18 cellular contexts compared by ENCODE assay signal in the genomic region with DNA sequence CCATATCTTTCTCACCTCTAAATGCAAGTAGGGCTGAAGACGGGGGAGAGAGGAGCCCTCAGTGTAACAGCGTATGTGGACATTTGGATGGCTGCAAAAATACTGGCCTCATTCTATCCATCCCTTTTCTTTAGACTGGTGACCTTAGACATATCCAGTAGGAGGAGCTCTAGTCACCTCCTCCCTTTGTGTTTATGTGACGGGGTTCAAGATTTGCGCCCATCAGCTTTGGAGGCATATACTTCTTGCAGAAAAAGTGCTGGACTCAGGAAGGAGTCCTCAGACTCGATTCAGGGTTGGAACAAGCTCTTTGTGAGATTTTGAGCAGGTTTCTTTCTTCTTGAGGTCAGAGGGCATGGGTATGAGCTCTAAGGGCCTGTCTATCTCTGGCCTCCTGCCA.
DNase-seq lines count a peak whose midpoint lies in the region; ATAC-seq and TF ChIP-seq lines count a peak whose summit lies in the region.
"Had no signal": no experiment of that assay in that cellular context is flagged by ENCODE, and none has a peak within 500 bp of the region (broad histone marks: within the 10 kb centered on the region; RNA-seq: fewer than 3 reads in every experiment).

No MANE protein-coding gene starts in this region.

- no peaks in the 10 kb centered on the region for H3K36me3 ChIP-seq in cardiac muscle cell
- peaks cover 7% of the 10 kb centered on the region; the same call in 1 of the 2 replicates for H3K36me3 ChIP-seq in Karpas-422 (ENCODE audit: insufficient read depth, low read length)
- H3K36me3 ChIP-seq: left ventricle myocardium inferior, uterus had no signal

- H3K4me1 Mint-ChIP-seq in WTC11, result 0 out of 2 replicates have a peak, but pooled peaks cover 5% of the 10 kb centered on the region

- peaks cover 50% of the 10 kb centered on the region for H3K79me2 ChIP-seq in Karpas-422 (ENCODE audit: low read length)

- H3K27ac Mint-ChIP-seq in WTC11, result no peak overlapping the region
- no peak overlapping the region for H3K27ac Mint-ChIP-seq in activated naive CD4-positive, alpha-beta T cell treated with anti-CD3 and anti-CD28 coated beads, Interleukin-2, amount 50 U/mL, for 72 hours
- H3K27ac Mint-ChIP-seq: T-cell had no signal

- no peak overlapping the region for H2AFZ ChIP-seq in Karpas-422 (ENCODE audit: low read length)

- H3K9me3 ChIP-seq in cardiac muscle cell (ENCODE audit: low read depth), result no peaks in the 10 kb centered on the region
- no peaks in the 10 kb centered on the region for H3K9me3 ChIP-seq in Karpas-422 (ENCODE audit: low read length)
- H3K9me3 ChIP-seq: left ventricle myocardium inferior, uterus had no signal

- DNase-seq in cardiac muscle cell (ENCODE audit: low read depth in 1 of 2, low spot score in 1 of 2) (no peak), Right ventricle myocardium superior (no peak), Karpas-422 (peak; percentile 68), WTC11 (ENCODE audit: low spot score) (no peak), NCI-H1436 treated with DMSO at 0.1 percent for 48 hours (lab: John Stamatoyannopoulos, UW) (no peak)
- DNase-seq in activated naive CD4-positive, alpha-beta T cell treated with anti-CD3 and anti-CD28 coated beads, Interleukin-2, amount 50 U/mL, for 72 hours (ENCODE audit: low spot score in 2 of 2), result no peak
- DNase-seq: activated CD8-positive, alpha-beta memory T cell treated with anti-CD3 and anti-CD28 coated beads for 24 hours; foreskin fibroblast; left ventricle myocardium inferior; NCI-H1930; NCI-H524 treated with DMSO at 0.1 percent for 48 hours; occipital lobe; T-cell; uterus had no signal

- peak overlapping the region; percentile 71 for H3K9ac ChIP-seq in Karpas-422 (ENCODE audit: low read length)

- H3K4me3 ChIP-seq in cardiac muscle cell, result no peak overlapping the region
- peak overlapping the region; percentile 49 for H3K4me3 ChIP-seq in Karpas-422 (ENCODE audit: low read length)
- H3K4me3 ChIP-seq: left ventricle myocardium inferior, uterus had no signal

- no peaks in the 10 kb centered on the region for H3K36me3 Mint-ChIP-seq in WTC11
- peaks cover 0 to 7% of the 10 kb centered on the region in 2 donors for H3K36me3 Mint-ChIP-seq in activated naive CD4-positive, alpha-beta T cell treated with anti-CD3 and anti-CD28 coated beads, Interleukin-2, amount 50 U/mL, for 72 hours
- H3K36me3 Mint-ChIP-seq: T-cell had no signal

- TF ChIP-seq CTCF in cardiac muscle cell (IDR thresholded peaks at IDR 0.05; ENCODE audit: low read depth, low read length), result peak; percentile 6
- no peak for TF ChIP-seq CTCF in WTC11 (IDR thresholded peaks at IDR 0.05)

- H3K4me1 ChIP-seq in cardiac muscle cell (ENCODE audit: low read depth) (no peaks in the 10 kb centered on the region), Karpas-422 (ENCODE audit: low read length) (peaks cover 98% of the 10 kb centered on the region)
- H3K4me1 ChIP-seq: uterus had no signal

- H3K27me3 ChIP-seq in cardiac muscle cell, result no peaks in the 10 kb centered on the region
- H3K27me3 ChIP-seq in Karpas-422 (ENCODE audit: low read length), result no peaks in the 10 kb centered on the region
- H3K27me3 ChIP-seq: uterus had no signal

- H3K9me3 Mint-ChIP-seq in WTC11, result no peaks in the 10 kb centered on the region
- peaks cover 0 to 8% of the 10 kb centered on the region in 2 donors for H3K9me3 Mint-ChIP-seq in activated naive CD4-positive, alpha-beta T cell treated with anti-CD3 and anti-CD28 coated beads, Interleukin-2, amount 50 U/mL, for 72 hours
- H3K9me3 Mint-ChIP-seq: T-cell had no signal

- CTCF ChIA-PET in WTC11 (lab: Charles Lee), result interaction anchor here (0.9 to 1.6 kb wide), 12 partner anchors 16 to 511 kb away, joined by 3 to 9 read pairs (median 3); a partner anchor contains a TSS

- H3K4me3 Mint-ChIP-seq in WTC11, result no peak overlapping the region
- H3K4me3 Mint-ChIP-seq: T-cell had no signal

- H3K4me2 ChIP-seq in Karpas-422 (ENCODE audit: low read depth, low read length, poor library complexity, severe bottlenecking), result peak overlapping the region; percentile 73

- H3K27ac ChIP-seq in cardiac muscle cell, result no peak overlapping the region
- H3K27ac ChIP-seq in Karpas-422 (ENCODE audit: low read length), result peak overlapping the region; percentile 96
- H3K27ac ChIP-seq: RWPE1, uterus, VCaP had no signal

- peaks cover 4% of the 10 kb centered on the region; the same call in 1 of the 2 replicates for H3K27me3 Mint-ChIP-seq in WTC11 (ENCODE audit: low read depth)

- no peaks in the 10 kb centered on the region for H3K9me2 ChIP-seq in Karpas-422 (replicated peaks; ENCODE audit: insufficient read depth, low read length)

- no peaks in the 10 kb centered on the region for H4K20me1 ChIP-seq in Karpas-422 (ENCODE audit: insufficient read depth, low read depth, low read length)

- ATAC-seq in Right ventricle myocardium superior (ENCODE audit: poor library complexity), result no peak
- ATAC-seq in WTC11, result peak; percentile 61; the same call in 1 of the 2 replicates
- ATAC-seq in HG03108 (IDR thresholded peaks at IDR 0.05; ENCODE audit: unreplicated experiment), result no peak
- ATAC-seq in GM18502 (IDR thresholded peaks at IDR 0.05; ENCODE audit: poor library complexity, unreplicated experiment), result no peak
- no peak for ATAC-seq in activated naive CD4-positive, alpha-beta T cell treated with anti-CD3 and anti-CD28 coated beads, Interleukin-2, amount 50 U/mL, for 72 hours
- ATAC-seq: T-cell had no signal

- POLR2A ChIA-PET in WTC11 (lab: Charles Lee), result no interaction called here

- intact Hi-C loops in Right ventricle myocardium superior (cut with DNase I), result no loop called here

TF ChIP-seq in WTC11, 78 proteins besides CTCF, POLR2A, EP300 and RAD21 (continues in another document):
- TF ChIP-seq JAZF1 (CRISPR knock-in tag; IDR thresholded peaks at IDR 0.05), result no peak
- TF ChIP-seq, protein P1, sequence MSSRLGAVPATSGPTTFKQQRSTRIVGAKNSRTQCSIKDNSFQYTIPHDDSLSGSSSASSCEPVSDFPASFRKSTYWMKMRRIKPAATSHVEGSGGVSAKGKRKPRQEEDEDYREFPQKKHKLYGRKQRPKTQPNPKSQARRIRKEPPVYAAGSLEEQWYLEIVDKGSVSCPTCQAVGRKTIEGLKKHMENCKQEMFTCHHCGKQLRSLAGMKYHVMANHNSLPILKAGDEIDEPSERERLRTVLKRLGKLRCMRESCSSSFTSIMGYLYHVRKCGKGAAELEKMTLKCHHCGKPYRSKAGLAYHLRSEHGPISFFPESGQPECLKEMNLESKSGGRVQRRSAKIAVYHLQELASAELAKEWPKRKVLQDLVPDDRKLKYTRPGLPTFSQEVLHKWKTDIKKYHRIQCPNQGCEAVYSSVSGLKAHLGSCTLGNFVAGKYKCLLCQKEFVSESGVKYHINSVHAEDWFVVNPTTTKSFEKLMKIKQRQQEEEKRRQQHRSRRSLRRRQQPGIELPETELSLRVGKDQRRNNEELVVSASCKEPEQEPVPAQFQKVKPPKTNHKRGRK (CRISPR knock-in tag; IDR thresholded peaks at IDR 0.05; ENCODE audit: borderline replicate concordance), result no peak
- TF ChIP-seq, protein P2, sequence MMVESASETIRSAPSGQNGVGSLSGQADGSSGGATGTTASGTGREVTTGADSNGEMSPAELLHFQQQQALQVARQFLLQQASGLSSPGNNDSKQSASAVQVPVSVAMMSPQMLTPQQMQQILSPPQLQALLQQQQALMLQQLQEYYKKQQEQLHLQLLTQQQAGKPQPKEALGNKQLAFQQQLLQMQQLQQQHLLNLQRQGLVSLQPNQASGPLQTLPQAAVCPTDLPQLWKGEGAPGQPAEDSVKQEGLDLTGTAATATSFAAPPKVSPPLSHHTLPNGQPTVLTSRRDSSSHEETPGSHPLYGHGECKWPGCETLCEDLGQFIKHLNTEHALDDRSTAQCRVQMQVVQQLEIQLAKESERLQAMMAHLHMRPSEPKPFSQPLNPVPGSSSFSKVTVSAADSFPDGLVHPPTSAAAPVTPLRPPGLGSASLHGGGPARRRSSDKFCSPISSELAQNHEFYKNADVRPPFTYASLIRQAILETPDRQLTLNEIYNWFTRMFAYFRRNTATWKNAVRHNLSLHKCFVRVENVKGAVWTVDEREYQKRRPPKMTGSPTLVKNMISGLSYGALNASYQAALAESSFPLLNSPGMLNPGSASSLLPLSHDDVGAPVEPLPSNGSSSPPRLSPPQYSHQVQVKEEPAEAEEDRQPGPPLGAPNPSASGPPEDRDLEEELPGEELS (CRISPR knock-in tag; IDR thresholded peaks at IDR 0.05), result no peak
- TF ChIP-seq ZNF263 (CRISPR knock-in tag; IDR thresholded peaks at IDR 0.05; ENCODE audit: low read depth), result no peak
- TF ChIP-seq, protein P3, sequence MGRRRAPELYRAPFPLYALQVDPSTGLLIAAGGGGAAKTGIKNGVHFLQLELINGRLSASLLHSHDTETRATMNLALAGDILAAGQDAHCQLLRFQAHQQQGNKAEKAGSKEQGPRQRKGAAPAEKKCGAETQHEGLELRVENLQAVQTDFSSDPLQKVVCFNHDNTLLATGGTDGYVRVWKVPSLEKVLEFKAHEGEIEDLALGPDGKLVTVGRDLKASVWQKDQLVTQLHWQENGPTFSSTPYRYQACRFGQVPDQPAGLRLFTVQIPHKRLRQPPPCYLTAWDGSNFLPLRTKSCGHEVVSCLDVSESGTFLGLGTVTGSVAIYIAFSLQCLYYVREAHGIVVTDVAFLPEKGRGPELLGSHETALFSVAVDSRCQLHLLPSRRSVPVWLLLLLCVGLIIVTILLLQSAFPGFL (CRISPR knock-in tag; IDR thresholded peaks at IDR 0.05; ENCODE audit: borderline replicate concordance), result no peak
- TF ChIP-seq FOXK1 (CRISPR knock-in tag; IDR thresholded peaks at IDR 0.05), result no peak
- TF ChIP-seq, protein P4, sequence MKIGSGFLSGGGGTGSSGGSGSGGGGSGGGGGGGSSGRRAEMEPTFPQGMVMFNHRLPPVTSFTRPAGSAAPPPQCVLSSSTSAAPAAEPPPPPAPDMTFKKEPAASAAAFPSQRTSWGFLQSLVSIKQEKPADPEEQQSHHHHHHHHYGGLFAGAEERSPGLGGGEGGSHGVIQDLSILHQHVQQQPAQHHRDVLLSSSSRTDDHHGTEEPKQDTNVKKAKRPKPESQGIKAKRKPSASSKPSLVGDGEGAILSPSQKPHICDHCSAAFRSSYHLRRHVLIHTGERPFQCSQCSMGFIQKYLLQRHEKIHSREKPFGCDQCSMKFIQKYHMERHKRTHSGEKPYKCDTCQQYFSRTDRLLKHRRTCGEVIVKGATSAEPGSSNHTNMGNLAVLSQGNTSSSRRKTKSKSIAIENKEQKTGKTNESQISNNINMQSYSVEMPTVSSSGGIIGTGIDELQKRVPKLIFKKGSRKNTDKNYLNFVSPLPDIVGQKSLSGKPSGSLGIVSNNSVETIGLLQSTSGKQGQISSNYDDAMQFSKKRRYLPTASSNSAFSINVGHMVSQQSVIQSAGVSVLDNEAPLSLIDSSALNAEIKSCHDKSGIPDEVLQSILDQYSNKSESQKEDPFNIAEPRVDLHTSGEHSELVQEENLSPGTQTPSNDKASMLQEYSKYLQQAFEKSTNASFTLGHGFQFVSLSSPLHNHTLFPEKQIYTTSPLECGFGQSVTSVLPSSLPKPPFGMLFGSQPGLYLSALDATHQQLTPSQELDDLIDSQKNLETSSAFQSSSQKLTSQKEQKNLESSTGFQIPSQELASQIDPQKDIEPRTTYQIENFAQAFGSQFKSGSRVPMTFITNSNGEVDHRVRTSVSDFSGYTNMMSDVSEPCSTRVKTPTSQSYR (CRISPR knock-in tag; IDR thresholded peaks at IDR 0.05), result no peak
